Comparison of ENCODE assay signal across 8 cellular contexts in the genomic region with DNA sequence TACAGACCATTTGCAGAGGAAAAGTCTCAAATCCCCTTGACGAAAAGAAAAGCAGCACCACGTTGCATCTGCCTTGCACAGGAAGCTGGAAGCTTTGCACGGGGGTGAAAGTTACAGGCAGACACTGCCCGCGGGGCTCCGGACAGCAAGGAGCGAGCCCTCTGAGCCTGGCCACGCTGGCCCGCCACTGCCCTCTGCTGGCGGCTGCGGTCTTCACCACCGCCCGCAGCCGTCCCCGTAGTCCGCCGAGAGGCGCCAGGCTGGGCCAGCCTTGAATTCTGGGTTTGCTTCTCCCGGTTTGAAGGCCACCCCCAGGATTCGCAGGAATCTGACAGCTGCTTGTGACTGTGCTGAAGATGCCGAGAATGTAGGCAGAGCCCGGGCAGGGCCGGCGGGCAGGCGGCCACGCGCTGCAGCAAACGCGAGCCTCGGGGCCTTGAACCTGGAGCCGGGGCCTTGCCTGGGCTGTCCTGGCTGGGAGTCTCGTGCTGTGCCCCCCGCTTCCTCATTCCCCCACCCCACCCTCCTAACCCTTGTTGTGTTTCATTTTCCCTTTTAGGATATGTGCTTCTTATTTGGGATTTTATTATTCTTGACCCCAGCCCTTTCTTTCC. TPM values are rescaled to one million over a fixed set of nuclear protein-coding genes. Genes with fewer than 3 reads are reported as not detected.
DNase-seq lines count a peak whose midpoint lies in the region; ATAC-seq and TF ChIP-seq lines count a peak whose summit lies in the region.

No MANE protein-coding gene starts in this region.

- no peaks in the 10 kb centered on the region for H3K9me2 ChIP-seq in PC-3 (replicated peaks; ENCODE audit: low read length)

- peaks cover 17% of the 10 kb centered on the region for H3K4me1 Mint-ChIP-seq in activated T-helper 2 cell treated with anti-CD3 and anti-CD28 coated beads, Interferon-gamma antibody, Interleukin-2, Interleukin-4, amounts not matched to agents 10 μg/mL and 5 μg/mL and 100 μg/mL, durations not matched to agents 14 hours and 24 hours and 36 hours (ENCODE audit: low read depth)

- BruUV-seq in PC-3 (replicated peaks; lab: Mats Ljungman, UMichigan) = no TSS peak

- H3K79me2 ChIP-seq in PC-3 (ENCODE audit: low read length) = no peaks in the 10 kb centered on the region

- H3K4ac ChIP-seq in neuronal stem cell (ENCODE audit: low read length) = no peak overlapping the region

- no peak overlapping the region for H3K4me3 Mint-ChIP-seq in activated T-helper 2 cell treated with anti-CD3 and anti-CD28 coated beads, Interferon-gamma antibody, Interleukin-2, Interleukin-4, amounts not matched to agents 10 μg/mL and 5 μg/mL and 100 μg/mL, durations not matched to agents 14 hours and 24 hours and 36 hours (ENCODE audit: low read depth)

- no peaks in the 10 kb centered on the region for H3K79me1 ChIP-seq in neuronal stem cell (ENCODE audit: low read depth, low read length)

- peak; percentile 94 for TF ChIP-seq CTCF in AG09309 (IDR thresholded peaks at IDR 0.05; ENCODE audit: control insufficient read depth, insufficient read depth, low read depth, low read length, missing control alignments)
- peak; percentile 81 for TF ChIP-seq CTCF in PC-3 (conservative IDR thresholded peaks at IDR 0.05; ENCODE audit: low read depth, low read length)
- peak; percentile 97 for TF ChIP-seq CTCF in foreskin fibroblast (IDR thresholded peaks at IDR 0.05; ENCODE audit: low read depth, low read length)

- H3K9ac ChIP-seq in PC-3 (ENCODE audit: low read length) = no peak overlapping the region
- no peak overlapping the region for H3K9ac ChIP-seq in neuronal stem cell (ENCODE audit: low read depth, low read length, poor library complexity)

- H3K4me1 ChIP-seq in PC-3 (ENCODE audit: insufficient read depth, low read length) (no peaks in the 10 kb centered on the region; the same call in 1 of the 2 replicates), neuronal stem cell (ENCODE audit: control insufficient read depth in 2 of 2, insufficient read depth in 1 of 2, low read depth in 1 of 2, low read length in 2 of 2) (peaks cover 0 to 4% of the 10 kb centered on the region in 2 donors)

- H2BK5ac ChIP-seq in neuronal stem cell (ENCODE audit: low read length) = no peak overlapping the region

- no peaks in the 10 kb centered on the region for H4K20me1 ChIP-seq in PC-3 (ENCODE audit: low read length)

- H3K27ac ChIP-seq in PC-3 (ENCODE audit: low read length) = no peak overlapping the region
- no peak overlapping the region for H3K27ac ChIP-seq in neuronal stem cell (replicated peaks; ENCODE audit: low read length)
- H3K27ac ChIP-seq in temporal lobe (ENCODE audit: low read depth, low read length) = peak overlapping the region; percentile 17

- H3K4me3 ChIP-seq in AG09309 (ENCODE audit: control insufficient read depth, low read depth, low read length) = no peak overlapping the region
- H3K4me3 ChIP-seq in PC-3 (ENCODE audit: low read length) = peak overlapping the region; percentile 61
- H3K4me3 ChIP-seq in foreskin fibroblast (ENCODE audit: low read depth in 1 of 2, low read length in 2 of 2) = peak overlapping the region in 1 of 2 donors; percentile 17
- H3K4me3 ChIP-seq in neuronal stem cell (ENCODE audit: low read length in 2 of 2) = no peak overlapping the region

- no peak overlapping the region for H2BK15ac ChIP-seq in neuronal stem cell (ENCODE audit: low read length)

- H3K27me3 Mint-ChIP-seq in activated T-helper 2 cell treated with anti-CD3 and anti-CD28 coated beads, Interferon-gamma antibody, Interleukin-2, Interleukin-4, amounts not matched to agents 10 μg/mL and 5 μg/mL and 100 μg/mL, durations not matched to agents 14 hours and 24 hours and 36 hours (ENCODE audit: low read depth) = peaks cover 43% of the 10 kb centered on the region

- no peaks in the 10 kb centered on the region for H3F3A ChIP-seq in PC-3 (ENCODE audit: low read length, unreplicated experiment)

- H3K14ac ChIP-seq in neuronal stem cell (ENCODE audit: low read length) = no peak overlapping the region

- peak overlapping the region; percentile 77 for H2AFZ ChIP-seq in PC-3 (ENCODE audit: low read length)
- H2AFZ ChIP-seq in neuronal stem cell (ENCODE audit: low read length) = peak overlapping the region; percentile 85

- H3K23ac ChIP-seq in neuronal stem cell (ENCODE audit: low read depth, low read length, poor library complexity) = no peak overlapping the region

- H3K36me3 ChIP-seq in PC-3 (ENCODE audit: low read depth, low read length) (no peaks in the 10 kb centered on the region), neuronal stem cell (replicated peaks in 1 of 2; ENCODE audit: control insufficient read depth in 2 of 2, insufficient read depth in 2 of 2, low read length in 2 of 2) (no peaks in the 10 kb centered on the region)

- H4K91ac ChIP-seq in neuronal stem cell (ENCODE audit: low read depth, low read length, poor library complexity) = no peak overlapping the region

- H3K4me2 ChIP-seq in PC-3 (ENCODE audit: low read length) = peak overlapping the region; percentile 79
- H3K4me2 ChIP-seq in neuronal stem cell (ENCODE audit: insufficient read depth, low read length, poor library complexity, severe bottlenecking) = peak overlapping the region; percentile 46

- H3K9me3 ChIP-seq in PC-3 (ENCODE audit: low read length) (no peaks in the 10 kb centered on the region), neuronal stem cell (replicated peaks in 1 of 2; ENCODE audit: control insufficient read depth in 2 of 2, insufficient read depth in 1 of 2, low read depth in 1 of 2, low read length in 2 of 2) (no peaks in the 10 kb centered on the region)

- intact Hi-C loops in PC-3 (cut with micrococcal nuclease) = loop anchor here (1.0 to 5.0 kb wide), 2 partner anchors 328 to 696 kb away; no protein-coding TSS in a partner anchor
- intact Hi-C loops in activated T-helper 2 cell treated with anti-CD3 and anti-CD28 coated beads, Interferon-gamma antibody, Interleukin-2, Interleukin-4, amounts not matched to agents 10 μg/mL and 5 μg/mL and 100 μg/mL, durations not matched to agents 14 hours and 24 hours and 36 hours (cut with micrococcal nuclease) = loop anchor here (1.0 to 5.0 kb wide), 3 partner anchors 69 to 328 kb away; no protein-coding TSS in a partner anchor

- H2BK12ac ChIP-seq in neuronal stem cell (ENCODE audit: low read length) = no peak overlapping the region

- no peaks in the 10 kb centered on the region for H3K36me3 Mint-ChIP-seq in activated T-helper 2 cell treated with anti-CD3 and anti-CD28 coated beads, Interferon-gamma antibody, Interleukin-2, Interleukin-4, amounts not matched to agents 10 μg/mL and 5 μg/mL and 100 μg/mL, durations not matched to agents 14 hours and 24 hours and 36 hours (ENCODE audit: low read depth)

- no peak overlapping the region for H3K27ac Mint-ChIP-seq in activated T-helper 2 cell treated with anti-CD3 and anti-CD28 coated beads, Interferon-gamma antibody, Interleukin-2, Interleukin-4, amounts not matched to agents 10 μg/mL and 5 μg/mL and 100 μg/mL, durations not matched to agents 14 hours and 24 hours and 36 hours

- H3K9me3 Mint-ChIP-seq in activated T-helper 2 cell treated with anti-CD3 and anti-CD28 coated beads, Interferon-gamma antibody, Interleukin-2, Interleukin-4, amounts not matched to agents 10 μg/mL and 5 μg/mL and 100 μg/mL, durations not matched to agents 14 hours and 24 hours and 36 hours = no peaks in the 10 kb centered on the region

- H4K8ac ChIP-seq in neuronal stem cell (ENCODE audit: low read depth, low read length) = no peak overlapping the region

- peak overlapping the region; percentile 18 for H3K18ac ChIP-seq in neuronal stem cell (ENCODE audit: low read length)

- DNase-seq in AG09309 (ENCODE audit: low read depth) = peak; percentile 8
- peak; percentile 67 for DNase-seq in PC-3
- peak; percentile 44 for DNase-seq in activated T-helper 2 cell treated with anti-CD3 and anti-CD28 coated beads, Interferon-gamma antibody, Interleukin-2, Interleukin-4, amounts not matched to agents 10 μg/mL and 5 μg/mL and 100 μg/mL, durations not matched to agents 14 hours and 24 hours and 36 hours (ENCODE audit: low spot score)
- peak; percentile 46 to 83 for DNase-seq in foreskin fibroblast
- DNase-seq in neuronal stem cell (ENCODE audit: low spot score) = peak; percentile 64

- H2AK5ac ChIP-seq in neuronal stem cell (ENCODE audit: low read depth, low read length) = no peak overlapping the region

- CTCF ChIA-PET in PC-3 (lab: Charles Lee) = no interaction called here

- peak; percentile 86 for ATAC-seq in GM19023 (IDR thresholded peaks at IDR 0.05; ENCODE audit: unreplicated experiment)
- ATAC-seq in HG03108 (IDR thresholded peaks at IDR 0.05; ENCODE audit: unreplicated experiment) = peak; percentile 68
- peak; percentile 98 for ATAC-seq in PC-3

- peaks cover 10% of the 10 kb centered on the region; the same call in 1 of the 2 replicates for H3K27me3 ChIP-seq in PC-3 (ENCODE audit: low read length)
- H3K27me3 ChIP-seq in neuronal stem cell (ENCODE audit: control insufficient read depth in 3 of 3, insufficient read depth in 3 of 3, low read depth in 1 of 3, low read length in 3 of 3) = peaks cover 0 to 51% (median 10%) of the 10 kb centered on the region in 3 experiments

- POLR2A ChIA-PET in PC-3 (lab: Charles Lee; ENCODE audit: unreplicated experiment) = no interaction called here

- no CpG with 5 or more reads among the region's 33 CpGs for whole genome bisulfite sequencing in neuronal stem cell (ENCODE audit: extremely low coverage in 2 of 2, insufficient read length in 2 of 2, insufficient replicate concordance in 1 of 2), 2 donors

- no peak overlapping the region for H2BK120ac ChIP-seq in neuronal stem cell (ENCODE audit: low read depth, low read length)

RNA-seq across cellular contexts. Expression of a gene that starts 49.2 kb away (rescaled TPM):
- total RNA-seq in PC-3 (2014; rRNA removed) (not detected in 2 replicates), temporal lobe (2.2 TPM)
- total RNA-seq in activated T-helper 2 cell treated with anti-CD3 and anti-CD28 coated beads, Interferon-gamma antibody, Interleukin-2, Interleukin-4, amounts not matched to agents 10 μg/mL and 5 μg/mL and 100 μg/mL, durations not matched to agents 14 hours and 24 hours and 36 hours = 0.14 and 0.41 TPM in 2 replicates
- polyA plus RNA-seq in neuronal stem cell (2013, experiment 1 of 2) = 0.01 TPM
- polyA plus RNA-seq in neuronal stem cell (2013, experiment 2 of 2) = 0.01 TPM

Comparison
In these comparisons a context has a peak if more than half of its experiments do, and no peak if none do; other contexts are left out.
1. DNase-seq: peak in every context shown above with its lines; median percentile 67 in PC-3; 64 in foreskin fibroblast; 64 in neuronal stem cell; 44 in activated T-helper 2 cell treated with anti-CD3 and anti-CD28 coated beads, Interferon-gamma antibody, Interleukin-2, Interleukin-4, amounts not matched to agents 10 μg/mL and 5 μg/mL and 100 μg/mL, durations not matched to agents 14 hours and 24 hours and 36 hours; 8 in AG09309.